In the genomic region with DNA sequence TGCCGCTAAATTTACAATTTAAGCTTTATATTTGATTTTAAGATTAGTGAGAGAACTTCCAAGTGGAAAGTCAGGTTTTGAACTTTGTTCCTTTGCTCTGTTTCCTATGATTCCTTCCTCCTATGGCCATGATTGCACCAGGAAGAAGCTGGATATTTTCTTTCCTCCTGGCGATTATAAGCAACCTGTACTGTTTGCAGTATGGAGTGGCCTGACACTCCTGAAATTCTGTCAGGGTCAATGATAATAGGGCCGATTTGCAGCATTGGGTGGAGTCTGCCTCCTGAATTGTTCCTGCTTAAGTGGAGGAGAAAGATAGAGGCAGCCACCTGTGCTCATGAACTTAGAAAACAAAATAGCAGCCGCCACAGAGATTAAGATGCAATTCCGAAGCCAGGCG, we compare ENCODE assay signal across 26 cellular contexts. TPM values are rescaled to one million over a fixed set of nuclear protein-coding genes. Genes with fewer than 3 reads are reported as not detected.
DNase-seq lines count a peak whose midpoint lies in the region; ATAC-seq, FAIRE-seq and TF ChIP-seq lines count a peak whose summit lies in the region.
"Had no signal": no experiment of that assay in that cellular context is flagged by ENCODE, and none has a peak within 500 bp of the region (broad histone marks: within the 10 kb centered on the region; RNA-seq: fewer than 3 reads in every experiment).

No MANE protein-coding gene starts in this region.

- no peaks in the 10 kb centered on the region for H3K9me3 Mint-ChIP-seq in MCF 10A (ENCODE audit: unreplicated experiment)

- no peak for FAIRE-seq in HepG2 (lab: Jason Lieb, UNC)
- FAIRE-seq: GM12892, GM19239 had no signal

- ATAC-seq in HepG2 = peak; percentile 17; the same call in 2 of the 3 replicates
- no peak for ATAC-seq in right lobe of liver
- ATAC-seq in body of pancreas = peak; percentile 51
- ATAC-seq: HCT116 had no signal

- H3K9ac ChIP-seq in HepG2 (ENCODE audit: insufficient read depth, low read depth, low read length) (no peak overlapping the region), mucosa of rectum (ENCODE audit: low read depth in 1 of 2, low read length in 2 of 2) (no peak overlapping the region)
- H3K9ac ChIP-seq: KMS-11 had no signal

- DNase-seq in HepG2 (ENCODE audit: low spot score) (no peak), right lobe of liver (no peak), body of pancreas (peak in 3 of 4 donors; percentile 25 to 58 (median 42)), MCF 10A (ENCODE audit: unreplicated experiment) (no peak), NCI-H510A treated with DMSO at 0.1 percent for 48 hours (lab: John Stamatoyannopoulos, UW) (no peak), sigmoid colon (no peak), breast epithelium (ENCODE audit: low spot score in 2 of 2) (no peak)
- DNase-seq: 8988T, ACHN, DMS153, DND-41, NCI-H1048, NCI-H1694, NCI-H2171 treated with DMSO at 0.1 percent for 48 hours, NCI-H446, NCI-H526, SIG-M5 had no signal

- 56% methylated on average over 6 of the region's 6 CpGs for WGBS in HepG2 (ENCODE audit: low lambda C conversion rate)
- 81% methylated on average over 2 of the region's 6 CpGs for WGBS in right lobe of liver (ENCODE audit: insufficient coverage, low coverage, low lambda C conversion rate, missing lambda C conversion rate)
- 44 to 49% methylated on average over 6 of the region's 6 CpGs for WGBS in body of pancreas, 2 donors
- 15 to 67% methylated on average over 6 of the region's 6 CpGs for WGBS in sigmoid colon, 2 donors

- intact Hi-C loops in HepG2 (cut with micrococcal nuclease; ENCODE audit: unreplicated experiment) (no loop called here), right lobe of liver (cut with DNase I) (no loop called here), body of pancreas (cut with DNase I) (no loop called here), MCF 10A (cut with micrococcal nuclease) (no loop called here), sigmoid colon (cut with DNase I) (no loop called here), breast epithelium (cut with DNase I; ENCODE audit: low total_unique reads) (no loop called here)

- no peaks in the 10 kb centered on the region for H3K36me3 ChIP-seq in HepG2 (replicated peaks in 1 of 2; ENCODE audit: control insufficient read depth in 1 of 2, insufficient read depth in 2 of 2, low read length in 2 of 2)
- H3K36me3 ChIP-seq in right lobe of liver = no peaks in the 10 kb centered on the region
- no peaks in the 10 kb centered on the region for H3K36me3 ChIP-seq in body of pancreas (replicated peaks in 1 of 2; ENCODE audit: insufficient read depth in 1 of 2, low read depth in 2 of 2)
- no peaks in the 10 kb centered on the region for H3K36me3 ChIP-seq in mucosa of rectum (ENCODE audit: control insufficient read depth in 2 of 2, insufficient read depth in 2 of 2, low read length in 2 of 2)
- H3K36me3 ChIP-seq in sigmoid colon = no peaks in the 10 kb centered on the region
- no peaks in the 10 kb centered on the region for H3K36me3 ChIP-seq in breast epithelium

- H3K27ac Mint-ChIP-seq in MCF 10A (ENCODE audit: low read depth, unreplicated experiment) = no peak overlapping the region
- H3K27ac Mint-ChIP-seq: IgD-negative memory B cell had no signal

- no peaks in the 10 kb centered on the region for H3K79me2 ChIP-seq in HepG2 (ENCODE audit: insufficient read depth, low read length)

- TF ChIP-seq POLR2A in HepG2 (IDR thresholded peaks at IDR 0.05; ENCODE audit: insufficient read depth in 1 of 2, low read depth in 2 of 2, low read length in 2 of 2) (no peak), right lobe of liver (IDR thresholded peaks at IDR 0.05) (no peak), body of pancreas (IDR thresholded peaks at IDR 0.05) (no peak), sigmoid colon (IDR thresholded peaks at IDR 0.05) (no peak), breast epithelium (IDR thresholded peaks at IDR 0.05) (no peak)

- no peak overlapping the region for H2AFZ ChIP-seq in HepG2 (ENCODE audit: low read length)

- H3K4me1 Mint-ChIP-seq in MCF 10A (ENCODE audit: insufficient read depth, unreplicated experiment) = no peaks in the 10 kb centered on the region

- H3K4me1 ChIP-seq in HepG2 (ENCODE audit: insufficient read depth, low read length) (peaks cover 35% of the 10 kb centered on the region), right lobe of liver (no peaks in the 10 kb centered on the region), body of pancreas (peaks cover 60% of the 10 kb centered on the region), mucosa of rectum (ENCODE audit: control insufficient read depth in 2 of 2, insufficient read depth in 2 of 2, low read length in 2 of 2) (peaks cover 5 to 18% of the 10 kb centered on the region in 2 donors), sigmoid colon (no peaks in the 10 kb centered on the region), breast epithelium (no peaks in the 10 kb centered on the region)

- H3K27me3 ChIP-seq in HepG2 (ENCODE audit: control insufficient read depth in 1 of 2, insufficient read depth in 2 of 2, low read length in 2 of 2) (no peaks in the 10 kb centered on the region; a peak in 1 of 5 replicates), right lobe of liver (no peaks in the 10 kb centered on the region), body of pancreas (no peaks in the 10 kb centered on the region), mucosa of rectum (ENCODE audit: control insufficient read depth in 2 of 2, insufficient read depth in 2 of 2, low read length in 2 of 2) (no peaks in the 10 kb centered on the region), sigmoid colon (no peaks in the 10 kb centered on the region), breast epithelium (no peaks in the 10 kb centered on the region)

- in situ Hi-C loops in HepG2 (cut with HindIII; ENCODE audit: extremely low pct_ligation_motif_present, low pct_unique_long_range_greater_than_20kb) = no loop called here

- no peak for TF ChIP-seq EP300 in HepG2 (IDR thresholded peaks at IDR 0.05; ENCODE audit: low read depth in 2 of 2, low read length in 2 of 2)
- no peak for TF ChIP-seq EP300 in HepG2 (CRISPR knock-in tag; IDR thresholded peaks at IDR 0.05; ENCODE audit: borderline replicate concordance)
- TF ChIP-seq EP300 in sigmoid colon (IDR thresholded peaks at IDR 0.05) = no peak

- POLR2A ChIA-PET in HepG2 (lab: Yijun Ruan, JAX) (interaction anchor here (1.6 kb wide), 1 partner anchor 68 kb away, joined by 3 read pairs; a partner anchor contains a TSS), MCF 10A (lab: Yijun Ruan, JAX) (no interaction called here)

- H3K27me3 Mint-ChIP-seq in MCF 10A (ENCODE audit: insufficient read depth, unreplicated experiment) = no peaks in the 10 kb centered on the region

- BruUV-seq in HepG2 (replicated peaks; lab: Mats Ljungman, UMichigan) = no TSS peak
- BruUV-seq in MCF 10A (replicated peaks; lab: Mats Ljungman, UMichigan) = no TSS peak

- no peak for TF ChIP-seq RAD21 in HepG2 (CRISPR knock-in tag; IDR thresholded peaks at IDR 0.05)

- H3K4me3 ChIP-seq in HepG2 (replicated peaks in 1 of 3; ENCODE audit: insufficient read depth in 1 of 3, low read depth in 2 of 3, low read length in 3 of 3) (no peak overlapping the region), right lobe of liver (no peak overlapping the region), body of pancreas (no peak overlapping the region), mucosa of rectum (ENCODE audit: low read length in 2 of 2) (peak overlapping the region in 1 of 2 donors; percentile 20), sigmoid colon (no peak overlapping the region), breast epithelium (no peak overlapping the region)
- H3K4me3 ChIP-seq: SK-N-MC had no signal

- no peak overlapping the region for H3K27ac ChIP-seq in HepG2 (ENCODE audit: extremely low read length, insufficient read depth, low read length)
- H3K27ac ChIP-seq in right lobe of liver = no peak overlapping the region
- H3K27ac ChIP-seq in body of pancreas = peak overlapping the region in 3 of 4 donors; percentile 47 to 78 (median 62)
- peak overlapping the region; percentile 79 to 84 for H3K27ac ChIP-seq in mucosa of rectum (ENCODE audit: low read depth in 2 of 2, low read length in 2 of 2)
- no peak overlapping the region for H3K27ac ChIP-seq in sigmoid colon
- H3K27ac ChIP-seq in breast epithelium = no peak overlapping the region
- H3K27ac ChIP-seq: KMS-11, SK-N-MC had no signal

- TF ChIP-seq CTCF in HepG2 (CRISPR knock-in tag; IDR thresholded peaks at IDR 0.05) (no peak), right lobe of liver (IDR thresholded peaks at IDR 0.05) (no peak), body of pancreas (IDR thresholded peaks at IDR 0.05) (no peak), MCF 10A (IDR thresholded peaks at IDR 0.05; ENCODE audit: unreplicated experiment) (no peak), sigmoid colon (IDR thresholded peaks at IDR 0.05) (no peak), breast epithelium (IDR thresholded peaks at IDR 0.05) (no peak)

- H3K9me3 ChIP-seq in HepG2 (ENCODE audit: low read length) (no peaks in the 10 kb centered on the region), right lobe of liver (no peaks in the 10 kb centered on the region), body of pancreas (no peaks in the 10 kb centered on the region), mucosa of rectum (ENCODE audit: control insufficient read depth in 2 of 2, low read length in 2 of 2) (no peaks in the 10 kb centered on the region), sigmoid colon (no peaks in the 10 kb centered on the region), breast epithelium (no peaks in the 10 kb centered on the region)

- no peaks in the 10 kb centered on the region for H4K20me1 ChIP-seq in HepG2 (ENCODE audit: insufficient read depth, low read length)

- CTCF ChIA-PET in HepG2 (lab: Yijun Ruan, JAX; ENCODE audit: low intra/inter-chr PET ratio, low total read pairs) = no interaction called here
- CTCF ChIA-PET in MCF 10A (lab: Yijun Ruan, JAX) = no interaction called here

- no peak overlapping the region for H3K4me3 Mint-ChIP-seq in MCF 10A (ENCODE audit: unreplicated experiment)
- H3K4me3 Mint-ChIP-seq: IgD-negative memory B cell had no signal

- H3K4me2 ChIP-seq in HepG2 (ENCODE audit: low read depth, low read length) = peak overlapping the region; percentile 29; the same call in 1 of the 2 replicates
- H3K4me2 ChIP-seq: KMS-11 had no signal

- H3K36me3 Mint-ChIP-seq in MCF 10A (ENCODE audit: insufficient read depth, unreplicated experiment) = no peaks in the 10 kb centered on the region

RNA-seq across cellular contexts. Expression of a gene that starts 9.7 kb away (rescaled TPM):
- total RNA-seq in HepG2 (2016; rRNA removed; fragmentation: Illumina TruSeq; extraction: Trizol) (not detected in 2 replicates), right lobe of liver (not detected), body of pancreas (not detected), MCF 10A (2022) (not detected in 2 replicates), sigmoid colon (not detected), breast epithelium (not detected)
- total RNA-seq in HepG2 (2016; cell fraction: cytosol; rRNA removed; fragmentation: Illumina TruSeq; extraction: Trizol; ENCODE audit: low read depth) = not detected in 2 replicates
- total RNA-seq in HepG2 (2016; cell fraction: insoluble cytoplasmic fraction; rRNA removed; fragmentation: Illumina TruSeq; extraction: Trizol) = not detected in 2 replicates
- total RNA-seq in HepG2 (2016; cell fraction: membrane; rRNA removed; fragmentation: Illumina TruSeq; extraction: Trizol) = not detected in 2 replicates
- not detected in 2 replicates for total RNA-seq in HepG2 (2016; cell fraction: nucleus; rRNA removed; fragmentation: Illumina TruSeq; extraction: Trizol)
- polyA plus RNA-seq in HepG2 (2011; rRNA removed) (not detected in 2 replicates), sigmoid colon (under 1 TPM in 1 of 3 donors, not detected in 2; 0.03 TPM)
- polyA plus RNA-seq in HepG2 (2011; cell fraction: cytosol; rRNA removed) = not detected in 2 replicates
- not detected in 2 replicates for polyA plus RNA-seq in HepG2 (2011; cell fraction: nucleus; rRNA removed)
- not detected in 2 replicates for polyA plus RNA-seq in HepG2 (2012)
- polyA plus RNA-seq in HepG2 (2016; cell fraction: cytosol; fragmentation: Illumina TruSeq; extraction: Trizol; ENCODE audit: low read depth) = not detected in 2 replicates
- not detected in 2 replicates for polyA plus RNA-seq in HepG2 (2016; cell fraction: insoluble cytoplasmic fraction; fragmentation: Illumina TruSeq; extraction: Trizol; ENCODE audit: low read depth)
- polyA plus RNA-seq in HepG2 (2016; cell fraction: membrane; fragmentation: Illumina TruSeq; extraction: Trizol; ENCODE audit: low read depth) = not detected in 2 replicates
- not detected in 2 replicates for polyA plus RNA-seq in HepG2 (2016; cell fraction: nucleus; fragmentation: Illumina TruSeq; extraction: Trizol; ENCODE audit: insufficient read depth, low read depth)
- polyA minus RNA-seq in HepG2 (2011; rRNA and poly(A)+ RNA removed; ENCODE audit: low replicate concordance) = not detected in 2 replicates
- polyA minus RNA-seq in HepG2 (2011; cell fraction: cytosol; rRNA and poly(A)+ RNA removed) = not detected in 2 replicates
- not detected in 2 replicates for polyA minus RNA-seq in HepG2 (2011; cell fraction: nucleus; rRNA and poly(A)+ RNA removed)
- total RNA-seq: H4 had no signal
- polyA plus RNA-seq: BJ, IgD-negative memory B cell had no signal

RNA-seq across cellular contexts. Expression of a gene that starts 46.7 kb away (rescaled TPM):
- total RNA-seq in HepG2 (2016; rRNA removed; fragmentation: Illumina TruSeq; extraction: Trizol) (228 and 337 TPM in 2 replicates), right lobe of liver (100 to 1,000 TPM in 4 of 6 experiments, 10 to 100 TPM in 2; 76.4 to 140 (median 111) TPM), body of pancreas (10 to 100 TPM; 16.5 to 55.8 TPM), MCF 10A (2022) (35.8 and 38.4 TPM in 2 replicates), sigmoid colon (10 to 100 TPM; 30.0 to 46.2 (median 39.9) TPM), breast epithelium (10 to 100 TPM; 60.6 to 66.9 (median 62.3) TPM)
- total RNA-seq in HepG2 (2016; cell fraction: cytosol; rRNA removed; fragmentation: Illumina TruSeq; extraction: Trizol; ENCODE audit: low read depth) = 142 and 170 TPM in 2 replicates
- total RNA-seq in HepG2 (2016; cell fraction: insoluble cytoplasmic fraction; rRNA removed; fragmentation: Illumina TruSeq; extraction: Trizol) = 226 and 334 TPM in 2 replicates
- total RNA-seq in HepG2 (2016; cell fraction: membrane; rRNA removed; fragmentation: Illumina TruSeq; extraction: Trizol) = 239 and 268 TPM in 2 replicates
- total RNA-seq in HepG2 (2016; cell fraction: nucleus; rRNA removed; fragmentation: Illumina TruSeq; extraction: Trizol) = 94.6 and 110 TPM in 2 replicates
- polyA plus RNA-seq in HepG2 (2011; rRNA removed) (78.5 and 80.2 TPM in 2 replicates), sigmoid colon (100 to 1,000 TPM in 1 of 3 donors, 10 to 100 TPM in 2; 61.2 to 100 (median 94.1) TPM)
- polyA plus RNA-seq in HepG2 (2011; cell fraction: cytosol; rRNA removed) = 78.1 and 113 TPM in 2 replicates
- polyA plus RNA-seq in HepG2 (2011; cell fraction: nucleus; rRNA removed) = 59.3 and 69.8 TPM in 2 replicates
- 166 and 277 TPM in 2 replicates for polyA plus RNA-seq in HepG2 (2012)
- polyA plus RNA-seq in HepG2 (2016; cell fraction: cytosol; fragmentation: Illumina TruSeq; extraction: Trizol; ENCODE audit: low read depth) = 173 and 229 TPM in 2 replicates
- 354 and 362 TPM in 2 replicates for polyA plus RNA-seq in HepG2 (2016; cell fraction: insoluble cytoplasmic fraction; fragmentation: Illumina TruSeq; extraction: Trizol; ENCODE audit: low read depth)
- 225 and 255 TPM in 2 replicates for polyA plus RNA-seq in HepG2 (2016; cell fraction: membrane; fragmentation: Illumina TruSeq; extraction: Trizol; ENCODE audit: low read depth)
- 139 and 150 TPM in 2 replicates for polyA plus RNA-seq in HepG2 (2016; cell fraction: nucleus; fragmentation: Illumina TruSeq; extraction: Trizol; ENCODE audit: insufficient read depth, low read depth)
- 40.9 and 50.3 TPM in 2 replicates for polyA minus RNA-seq in HepG2 (2011; rRNA and poly(A)+ RNA removed; ENCODE audit: low replicate concordance)
- polyA minus RNA-seq in HepG2 (2011; cell fraction: cytosol; rRNA and poly(A)+ RNA removed) = 68.2 and 70.5 TPM in 2 replicates
- polyA minus RNA-seq in HepG2 (2011; cell fraction: nucleus; rRNA and poly(A)+ RNA removed) = 62.2 and 98.1 TPM in 2 replicates

Comparison
In these comparisons a context has a peak if more than half of its experiments do, and no peak if none do; other contexts are left out.
1. ATAC-seq: peak in HepG2 (single experiment) and body of pancreas (single experiment); none in right lobe of liver (0 of 4).
2. DNase-seq: peak in body of pancreas (3 of 4); none in HepG2 (single experiment), right lobe of liver (0 of 3), MCF 10A (single experiment), NCI-H510A treated with DMSO at 0.1 percent for 48 hours (single experiment), sigmoid colon (single experiment) and breast epithelium (0 of 2).
3. H3K27ac ChIP-seq: peak in body of pancreas (3 of 4) and mucosa of rectum (2 of 2); none in HepG2 (single experiment), right lobe of liver (0 of 3), sigmoid colon (0 of 4) and breast epithelium (0 of 2).